20 cellular contexts compared by ENCODE assay signal in genomic region chr11:1292644-1293618, GRCh38. TPM values are rescaled to one million over a fixed set of nuclear protein-coding genes. Genes with fewer than 3 reads are reported as not detected.
A peak's percentile ranks its signal among the peaks of the same experiment; 100 is the strongest.
DNase-seq lines count a peak whose midpoint lies in the region; ATAC-seq, FAIRE-seq and TF ChIP-seq lines count a peak whose summit lies in the region.
"Had no signal": no experiment of that assay in that cellular context is flagged by ENCODE, and none has a peak within 500 bp of the region (broad histone marks: within the 10 kb centered on the region; RNA-seq: fewer than 3 reads in every experiment).

No MANE protein-coding gene starts in this region.

- ATAC-seq in HepG2 = no peak

- POLR2A ChIA-PET in MCF 10A (lab: Yijun Ruan, JAX) (no interaction called here), HepG2 (lab: Yijun Ruan, JAX) (no interaction called here)

- WGBS in HepG2 (ENCODE audit: low lambda C conversion rate) = 95% methylated on average over 39 of the region's 43 CpGs
- WGBS in spleen, 5 donors = 78 to 87% (median 83%) methylated on average over 43 of the region's 43 CpGs

- H3K27me3 ChIP-seq in Peyer's patch = no peaks in the 10 kb centered on the region
- no peaks in the 10 kb centered on the region; a peak in 1 of 5 replicates for H3K27me3 ChIP-seq in HepG2 (ENCODE audit: control insufficient read depth in 1 of 2, insufficient read depth in 2 of 2, low read length in 2 of 2)
- H3K27me3 ChIP-seq in spleen (replicated peaks in 1 of 7) = no peaks in the 10 kb centered on the region
- H3K27me3 ChIP-seq: pancreas had no signal

- H3K9me3 Mint-ChIP-seq in MCF 10A (ENCODE audit: unreplicated experiment) = no peaks in the 10 kb centered on the region
- H3K9me3 Mint-ChIP-seq: activated T-cell treated with anti-CD3 and anti-CD28 coated beads, Interleukin-2, amount 50 U/mL, for 72 hours; brain had no signal

- peaks cover 20% of the 10 kb centered on the region for H3K79me2 ChIP-seq in HepG2 (ENCODE audit: insufficient read depth, low read length)

- no peak for TF ChIP-seq EP300 in HepG2 (IDR thresholded peaks at IDR 0.05; ENCODE audit: low read depth in 2 of 2, low read length in 2 of 2)
- no peak for TF ChIP-seq EP300 in HepG2 (CRISPR knock-in tag; IDR thresholded peaks at IDR 0.05; ENCODE audit: borderline replicate concordance)

- no peak for FAIRE-seq in HepG2 (lab: Jason Lieb, UNC)
- FAIRE-seq: endometrium, H54, pancreas had no signal

- CTCF ChIA-PET in MCF 10A (lab: Yijun Ruan, JAX) (interaction anchor here (1.1 kb wide), 1 partner anchor 29 kb away, joined by 3 read pairs; no protein-coding TSS in a partner anchor), HepG2 (lab: Yijun Ruan, JAX; ENCODE audit: low intra/inter-chr PET ratio, low total read pairs) (interaction anchor here (0.8 kb wide), 1 partner anchor 223 kb away, joined by 3 read pairs; no protein-coding TSS in a partner anchor)

- H3K9me3 ChIP-seq in Peyer's patch = no peaks in the 10 kb centered on the region
- no peaks in the 10 kb centered on the region for H3K9me3 ChIP-seq in HepG2 (ENCODE audit: low read length)
- H3K9me3 ChIP-seq in spleen = no peaks in the 10 kb centered on the region
- H3K9me3 ChIP-seq: pancreas had no signal

- H3K27ac Mint-ChIP-seq in MCF 10A (ENCODE audit: low read depth, unreplicated experiment) = peak overlapping the region; percentile 77
- H3K27ac Mint-ChIP-seq: activated CD4-positive, alpha-beta T cell treated with anti-CD3 and anti-CD28 coated beads for 36 hours; activated naive CD8-positive, alpha-beta T cell; activated T-cell treated with anti-CD3 and anti-CD28 coated beads, Interleukin-2, amount 50 U/mL, for 72 hours had no signal

- H3K4me3 ChIP-seq in Peyer's patch (no peak overlapping the region), HepG2 (replicated peaks in 1 of 3; ENCODE audit: insufficient read depth in 1 of 3, low read depth in 2 of 3, low read length in 3 of 3) (no peak overlapping the region), spleen (no peak overlapping the region)
- H3K4me3 ChIP-seq: coronary artery, pancreas had no signal

- H3K36me3 ChIP-seq in Peyer's patch (peaks cover 0 to 67% (median 0%) of the 10 kb centered on the region in 3 donors), HepG2 (replicated peaks in 1 of 2; ENCODE audit: control insufficient read depth in 1 of 2, insufficient read depth in 2 of 2, low read length in 2 of 2) (peaks cover 36 to 62% of the 10 kb centered on the region in 2 experiments; a peak in 4 of 5 replicates), spleen (peaks cover 0 to 92% (median 61%) of the 10 kb centered on the region in 6 donors)

- intact Hi-C loops in MCF 10A (cut with micrococcal nuclease) = no loop called here
- intact Hi-C loops in HepG2 (cut with micrococcal nuclease; ENCODE audit: unreplicated experiment) = no loop called here
- intact Hi-C loops in spleen (cut with DNase I; ENCODE audit: low total_unique reads) = no loop called here

- no peaks in the 10 kb centered on the region for H4K20me1 ChIP-seq in HepG2 (ENCODE audit: insufficient read depth, low read length)

- TF ChIP-seq RAD21 in HepG2 (CRISPR knock-in tag; IDR thresholded peaks at IDR 0.05) = no peak

- no peak for TF ChIP-seq CTCF in Peyer's patch (IDR thresholded peaks at IDR 0.05)
- TF ChIP-seq CTCF in MCF 10A (IDR thresholded peaks at IDR 0.05; ENCODE audit: unreplicated experiment) = no peak
- TF ChIP-seq CTCF in HepG2 (CRISPR knock-in tag; IDR thresholded peaks at IDR 0.05) = no peak
- TF ChIP-seq CTCF in spleen (IDR thresholded peaks at IDR 0.05 in 8 of 11, conservative IDR thresholded peaks at IDR 0.05 in 3 of 11) = no peak

- TF ChIP-seq POLR2A in Peyer's patch (IDR thresholded peaks at IDR 0.05) (no peak), HepG2 (IDR thresholded peaks at IDR 0.05; ENCODE audit: insufficient read depth in 1 of 2, low read depth in 2 of 2, low read length in 2 of 2) (no peak), spleen (IDR thresholded peaks at IDR 0.05) (no peak)

- no peak overlapping the region for H2AFZ ChIP-seq in HepG2 (ENCODE audit: low read length)

- no TSS peak for BruUV-seq in MCF 10A (replicated peaks; lab: Mats Ljungman, UMichigan)
- no TSS peak for BruUV-seq in HepG2 (replicated peaks; lab: Mats Ljungman, UMichigan)

- H3K27me3 Mint-ChIP-seq in MCF 10A (ENCODE audit: insufficient read depth, unreplicated experiment) = no peaks in the 10 kb centered on the region
- H3K27me3 Mint-ChIP-seq: activated CD4-positive, alpha-beta T cell treated with anti-CD3 and anti-CD28 coated beads for 36 hours; activated naive CD8-positive, alpha-beta T cell; brain had no signal

- no peak overlapping the region for H3K9ac ChIP-seq in HepG2 (ENCODE audit: insufficient read depth, low read depth, low read length)

- H3K4me3 Mint-ChIP-seq in MCF 10A (ENCODE audit: unreplicated experiment) = no peak overlapping the region
- H3K4me3 Mint-ChIP-seq: activated CD4-positive, alpha-beta T cell treated with anti-CD3 and anti-CD28 coated beads for 36 hours; activated naive CD8-positive, alpha-beta T cell; activated T-cell treated with anti-CD3 and anti-CD28 coated beads, Interleukin-2, amount 50 U/mL, for 72 hours; brain had no signal

- no peaks in the 10 kb centered on the region for H3K4me1 Mint-ChIP-seq in MCF 10A (ENCODE audit: insufficient read depth, unreplicated experiment)
- H3K4me1 Mint-ChIP-seq: activated CD4-positive, alpha-beta T cell treated with anti-CD3 and anti-CD28 coated beads for 36 hours had no signal

- H3K27ac ChIP-seq in Peyer's patch (no peak overlapping the region), HepG2 (ENCODE audit: extremely low read length, insufficient read depth, low read length) (no peak overlapping the region), spleen (peak overlapping the region in 3 of 8 donors; percentile 17 to 43 (median 29))
- H3K27ac ChIP-seq: coronary artery, pancreas had no signal

- H3K4me1 ChIP-seq in Peyer's patch (peaks cover 0 to 11% (median 0%) of the 10 kb centered on the region in 4 donors), HepG2 (ENCODE audit: insufficient read depth, low read length) (peaks cover 10% of the 10 kb centered on the region), spleen (peaks cover 0 to 33% (median 16%) of the 10 kb centered on the region in 6 donors)

- peak in 2 of 3 donors; percentile 31 to 37 for DNase-seq in Peyer's patch
- DNase-seq in MCF 10A (ENCODE audit: unreplicated experiment) = no peak
- no peak for DNase-seq in HepG2 (ENCODE audit: low spot score)
- peak; percentile 73 for DNase-seq in spleen
- no peak for DNase-seq in NCI-H1048 (lab: John Stamatoyannopoulos, UW)
- DNase-seq in NCI-H446 treated with DMSO at 0.1 percent for 48 hours (lab: John Stamatoyannopoulos, UW) = no peak
- no peak for DNase-seq in NCI-H2196 treated with DMSO at 0.1 percent for 48 hours (lab: John Stamatoyannopoulos, UW; ENCODE audit: unreplicated experiment)
- DNase-seq in HuH-7 (ENCODE audit: low spot score) = no peak
- DNase-seq: DND-41; NCI-H1436; NCI-H526 treated with DMSO at 0.1 percent for 48 hours; stimulated activated naive CD4-positive, alpha-beta T cell treated with Interleukin-2 at 50 U/mL for 16 hours had no signal

- H3K4me2 ChIP-seq in HepG2 (ENCODE audit: low read depth, low read length) = no peak overlapping the region

- in situ Hi-C loops in HepG2 (cut with HindIII; ENCODE audit: extremely low pct_ligation_motif_present, low pct_unique_long_range_greater_than_20kb) = loop anchor here (10.0 kb wide), 1 partner anchor 92 kb away; the partner anchor contains the start of gene BRSK2

- peaks cover 27% of the 10 kb centered on the region for H3K36me3 Mint-ChIP-seq in MCF 10A (ENCODE audit: insufficient read depth, unreplicated experiment)
- H3K36me3 Mint-ChIP-seq: activated naive CD8-positive, alpha-beta T cell had no signal

TF ChIP-seq in HepG2, 621 proteins besides CTCF, POLR2A, EP300 and RAD21:
- TF ChIP-seq ZBTB44 (CRISPR knock-in tag; IDR thresholded peaks at IDR 0.05) (no peak), AGO2 (optimal IDR thresholded peaks at IDR 0.05; ENCODE audit: low read depth, low read length) (peak; percentile 64)

RNA-seq across cellular contexts. Expression of gene TOLLIP, which starts 16.5 kb away (rescaled TPM):
- 10 to 100 TPM; 43.7 to 77.3 (median 70.6) TPM for total RNA-seq in Peyer's patch
- total RNA-seq in MCF 10A (2022) = 58.5 and 58.8 TPM in 2 replicates
- 19.4 and 25.9 TPM in 2 replicates for total RNA-seq in HepG2 (2016; rRNA removed; fragmentation: Illumina TruSeq; extraction: Trizol)
- 21.8 and 24.1 TPM in 2 replicates for total RNA-seq in HepG2 (2016; cell fraction: cytosol; rRNA removed; fragmentation: Illumina TruSeq; extraction: Trizol; ENCODE audit: low read depth)
- total RNA-seq in HepG2 (2016; cell fraction: insoluble cytoplasmic fraction; rRNA removed; fragmentation: Illumina TruSeq; extraction: Trizol) = 18.0 and 24.4 TPM in 2 replicates
- total RNA-seq in HepG2 (2016; cell fraction: membrane; rRNA removed; fragmentation: Illumina TruSeq; extraction: Trizol) = 16.0 and 17.9 TPM in 2 replicates
- total RNA-seq in HepG2 (2016; cell fraction: nucleus; rRNA removed; fragmentation: Illumina TruSeq; extraction: Trizol) = 11.3 and 14.6 TPM in 2 replicates
- 44.2 and 47.5 TPM in 2 replicates for polyA plus RNA-seq in HepG2 (2011; rRNA removed)
- 27.1 and 38.7 TPM in 2 replicates for polyA plus RNA-seq in HepG2 (2011; cell fraction: cytosol; rRNA removed)
- 59.6 and 61.9 TPM in 2 replicates for polyA plus RNA-seq in HepG2 (2011; cell fraction: nucleus; rRNA removed)
- 31.4 and 32.5 TPM in 2 replicates for polyA plus RNA-seq in HepG2 (2012)
- polyA plus RNA-seq in HepG2 (2016; cell fraction: cytosol; fragmentation: Illumina TruSeq; extraction: Trizol; ENCODE audit: low read depth) = 23.1 and 26.1 TPM in 2 replicates
- polyA plus RNA-seq in HepG2 (2016; cell fraction: insoluble cytoplasmic fraction; fragmentation: Illumina TruSeq; extraction: Trizol; ENCODE audit: low read depth) = 40.7 and 53.4 TPM in 2 replicates
- polyA plus RNA-seq in HepG2 (2016; cell fraction: membrane; fragmentation: Illumina TruSeq; extraction: Trizol; ENCODE audit: low read depth) = 25.9 and 29.3 TPM in 2 replicates
- polyA plus RNA-seq in HepG2 (2016; cell fraction: nucleus; fragmentation: Illumina TruSeq; extraction: Trizol; ENCODE audit: insufficient read depth, low read depth) = 27.5 and 35.7 TPM in 2 replicates
- 19.2 and 101 TPM in 2 replicates for polyA minus RNA-seq in HepG2 (2011; rRNA and poly(A)+ RNA removed; ENCODE audit: low replicate concordance)
- 14.2 and 15.4 TPM in 2 replicates for polyA minus RNA-seq in HepG2 (2011; cell fraction: cytosol; rRNA and poly(A)+ RNA removed)
- polyA minus RNA-seq in HepG2 (2011; cell fraction: nucleus; rRNA and poly(A)+ RNA removed) = 17.4 and 24.5 TPM in 2 replicates
- 10 to 100 TPM; 44.3 to 67.4 (median 59.8) TPM for total RNA-seq in spleen
- polyA plus RNA-seq in spleen = 10 to 100 TPM; 16.1 to 35.8 (median 18.7) TPM

Comparison
In these comparisons a context has a peak if more than half of its experiments do, and no peak if none do; other contexts are left out.
1. DNase-seq: peak in Peyer's patch (2 of 3) and spleen (single experiment); none in MCF 10A (single experiment), HepG2 (single experiment), NCI-H1048 (single experiment), NCI-H446 treated with DMSO at 0.1 percent for 48 hours (single experiment), NCI-H2196 treated with DMSO at 0.1 percent for 48 hours (single experiment) and HuH-7 (single experiment).